8 cellular contexts compared by ENCODE assay signal in genomic region chr9:35116898-35117551, GRCh38.
DNase-seq lines count a peak whose midpoint lies in the region; ATAC-seq, FAIRE-seq and TF ChIP-seq lines count a peak whose summit lies in the region.

No MANE protein-coding gene starts in this region.

- TF ChIP-seq CTCF in WI38 (IDR thresholded peaks at IDR 0.05; ENCODE audit: low read depth, low read length) = peak; percentile 88

- peak; percentile 85 for DNase-seq in NCI-H2196 (lab: John Stamatoyannopoulos, UW; ENCODE audit: unreplicated experiment)
- peak in 59 of 61 donors; percentile 42 to 97 (median 83) for DNase-seq in caudate nucleus (lab: John Stamatoyannopoulos, UW)
- DNase-seq in iris pigment epithelial cell (ENCODE audit: low read depth) = peak; percentile 94
- peak; percentile 71 to 78 for DNase-seq in stimulated activated CD4-positive, alpha-beta T cell treated with anti-CD3 and anti-CD28 coated beads, Interleukin-12 subunit alpha, Interleukin-12 subunit beta, amount 100 ng/mL, for 24 hours (ENCODE audit: low read depth in 2 of 2)

- ATAC-seq in GM18517 (IDR thresholded peaks at IDR 0.05; ENCODE audit: unreplicated experiment) (peak; percentile 53), HG03108 (IDR thresholded peaks at IDR 0.05; ENCODE audit: unreplicated experiment) (peak; percentile 42)

- peak; percentile 91 for FAIRE-seq in A204.1 (lab: Jason Lieb, UNC)

- H3K4me3 ChIP-seq in WI38 (ENCODE audit: low read depth, low read length) = peak overlapping the region; percentile 74

- peak overlapping the region; percentile 96 for H3K27ac ChIP-seq in caudate nucleus (ENCODE audit: low read depth, low read length)

Comparison
In these comparisons a context has a peak if more than half of its experiments do, and no peak if none do; other contexts are left out.
1. Peak in every context shown above with its lines: DNase-seq, ATAC-seq, H3K4me3 ChIP-seq and H3K27ac ChIP-seq.